ENCODE assay signal across 10 cellular contexts in the genomic region with DNA sequence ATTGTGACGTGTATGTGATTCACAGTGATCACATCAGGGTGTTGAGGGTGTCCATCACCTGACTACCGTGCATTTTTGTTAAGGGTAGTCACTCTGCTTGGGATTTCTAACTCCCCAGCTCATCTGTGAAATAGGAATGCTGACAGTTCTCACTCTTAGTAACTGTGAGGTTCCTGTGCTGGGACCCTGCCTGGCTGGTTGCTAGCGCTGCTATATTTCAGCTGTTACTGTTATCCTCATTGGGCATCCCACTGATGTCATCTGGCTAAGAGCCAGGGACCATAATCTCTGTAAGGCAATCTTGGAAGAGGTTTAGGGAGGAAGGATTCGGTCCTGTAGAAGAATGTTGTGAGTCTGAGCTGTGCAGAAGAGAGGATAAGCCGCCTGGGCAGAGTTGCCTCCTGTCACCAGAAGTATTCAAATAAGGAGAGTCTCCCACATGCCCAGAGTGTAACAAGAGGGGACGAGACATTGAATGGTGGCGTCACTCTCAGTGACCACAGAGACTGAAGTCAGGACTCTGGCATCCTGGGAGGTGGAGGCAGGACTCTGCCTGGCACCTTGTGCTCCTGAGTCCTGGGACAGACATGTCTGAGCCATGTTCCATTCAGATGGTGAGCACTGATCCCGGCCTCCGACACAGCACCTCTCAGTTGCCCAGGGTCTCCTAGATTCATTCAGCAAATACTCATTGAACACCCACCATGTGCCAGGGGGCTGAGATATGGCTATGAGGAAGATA. TPM values are rescaled to one million over a fixed set of nuclear protein-coding genes. Genes with fewer than 3 reads are reported as not detected.
DNase-seq lines count a peak whose midpoint lies in the region; ATAC-seq, FAIRE-seq and TF ChIP-seq lines count a peak whose summit lies in the region.
"Had no signal": no experiment of that assay in that cellular context is flagged by ENCODE, and none has a peak within 500 bp of the region (broad histone marks: within the 10 kb centered on the region; RNA-seq: fewer than 3 reads in every experiment).

No MANE protein-coding gene starts in this region.

- H3K4me2 ChIP-seq in A549, result no peak overlapping the region
- H3K4me2 ChIP-seq in mesenchymal stem cell (ENCODE audit: low read length, poor library complexity, severe bottlenecking), result no peak overlapping the region
- H3K4me2 ChIP-seq: BLaER1 treated with 17β-estradiol and CSF1 and Interleukin-3, amounts not matched to agents 10 nM and 100 nM had no signal

- no peak overlapping the region for H2BK120ac ChIP-seq in mesenchymal stem cell (ENCODE audit: low read depth, low read length)

- TF ChIP-seq POLR2A in A549 (IDR thresholded peaks at IDR 0.05; ENCODE audit: low read length), result no peak

- H3K27ac ChIP-seq in A549, result no peak overlapping the region; a peak in 1 of 6 replicates
- no peak overlapping the region for H3K27ac ChIP-seq in brain microvascular endothelial cell
- no peak overlapping the region for H3K27ac ChIP-seq in mesenchymal stem cell (ENCODE audit: low read length, poor library complexity, severe bottlenecking)
- H3K27ac ChIP-seq: BLaER1 treated with 17β-estradiol and CSF1 and Interleukin-3, amounts not matched to agents 10 nM and 100 nM had no signal

- no peak overlapping the region for H2BK12ac ChIP-seq in mesenchymal stem cell (ENCODE audit: low read length in 2 of 2)

- H3K14ac ChIP-seq in mesenchymal stem cell (ENCODE audit: low read length in 2 of 2), result no peak overlapping the region

- H3K27me3 ChIP-seq in brain microvascular endothelial cell (replicated peaks), result no peaks in the 10 kb centered on the region
- H3K27me3 ChIP-seq in mesenchymal stem cell (ENCODE audit: control insufficient read depth in 1 of 2, insufficient read depth in 1 of 2, low read length in 2 of 2), result peaks cover 0 to 1% of the 10 kb centered on the region in 2 experiments
- H3K27me3 ChIP-seq: BLaER1 treated with 17β-estradiol and CSF1 and Interleukin-3, amounts not matched to agents 10 nM and 100 nM had no signal

- no peak overlapping the region for H3K4ac ChIP-seq in mesenchymal stem cell (ENCODE audit: low read depth in 1 of 2, low read length in 2 of 2)

- H3K4me3 ChIP-seq in A549 (no peak overlapping the region), brain microvascular endothelial cell (ENCODE audit: low read depth, low read length) (no peak overlapping the region), mesenchymal stem cell (ENCODE audit: insufficient read depth in 1 of 2, low read depth in 1 of 2, low read length in 2 of 2) (no peak overlapping the region)
- H3K4me3 ChIP-seq: BLaER1 treated with 17β-estradiol and CSF1 and Interleukin-3, amounts not matched to agents 10 nM and 100 nM had no signal

- in situ Hi-C loops in brain microvascular endothelial cell (cut with HindIII; ENCODE audit: low pct_ligation_motif_present, low sequenced_read_pairs), result no loop called here

- no peaks in the 10 kb centered on the region for H3K79me1 ChIP-seq in mesenchymal stem cell (replicated peaks; ENCODE audit: low read length, poor library complexity, severe bottlenecking)

- H2BK5ac ChIP-seq in mesenchymal stem cell (ENCODE audit: low read depth, low read length, poor library complexity, severe bottlenecking), result no peak overlapping the region

- H4K8ac ChIP-seq in mesenchymal stem cell (ENCODE audit: low read length), result no peak overlapping the region

- no peaks in the 10 kb centered on the region for H3K36me3 ChIP-seq in brain microvascular endothelial cell (replicated peaks)
- peaks cover 0 to 17% of the 10 kb centered on the region in 2 experiments for H3K36me3 ChIP-seq in mesenchymal stem cell (ENCODE audit: control insufficient read depth in 1 of 2, insufficient read depth in 2 of 2, low read depth in 1 of 2, low read length in 2 of 2)
- H3K36me3 ChIP-seq: BLaER1 treated with 17β-estradiol and CSF1 and Interleukin-3, amounts not matched to agents 10 nM and 100 nM had no signal

- H3K18ac ChIP-seq in mesenchymal stem cell (ENCODE audit: low read depth in 1 of 2, low read length in 2 of 2), result no peak overlapping the region

- H4K91ac ChIP-seq in mesenchymal stem cell (ENCODE audit: low read length), result no peak overlapping the region

- no peak for TF ChIP-seq CTCF in A549 (IDR thresholded peaks at IDR 0.05)
- no peak for TF ChIP-seq CTCF in brain microvascular endothelial cell (IDR thresholded peaks at IDR 0.05; ENCODE audit: low read depth, low read length, missing control alignments)

- H2AFZ ChIP-seq in mesenchymal stem cell (ENCODE audit: low read depth, low read length), result no peak overlapping the region

- H3K9me3 ChIP-seq in A549 (no peaks in the 10 kb centered on the region), mesenchymal stem cell (ENCODE audit: control insufficient read depth, low read length) (no peaks in the 10 kb centered on the region)
- H3K9me3 ChIP-seq: BLaER1 treated with 17β-estradiol and CSF1 and Interleukin-3, amounts not matched to agents 10 nM and 100 nM had no signal

- no peak for FAIRE-seq in A549 (lab: Jason Lieb, UNC)
- FAIRE-seq in HTR-8/SVneo (lab: Jason Lieb, UNC), result peak; percentile 42
- FAIRE-seq: endometrium had no signal

- TF ChIP-seq RAD21 in A549 (conservative IDR thresholded peaks at IDR 0.05 in 1 of 2, IDR thresholded peaks at IDR 0.05 in 1 of 2), result no peak

- CTCF ChIA-PET in A549 (lab: Yijun Ruan, JAX), result interaction anchor here (1.0 to 2.6 kb wide), 3 partner anchors 101 to 107 kb away, joined by 5 to 9 read pairs (median 6); no protein-coding TSS in a partner anchor

- peaks cover 14% of the 10 kb centered on the region; the same call in 1 of the 3 replicates for H3K4me1 ChIP-seq in A549
- H3K4me1 ChIP-seq in mesenchymal stem cell (ENCODE audit: control insufficient read depth, insufficient read depth, low read depth, low read length), result peaks cover 24% of the 10 kb centered on the region

- ATAC-seq in A549 (peak; percentile 48 to 80), HG03045 (IDR thresholded peaks at IDR 0.05; ENCODE audit: unreplicated experiment) (no peak), HG02973 (IDR thresholded peaks at IDR 0.05; ENCODE audit: unreplicated experiment) (no peak)

- H2AK5ac ChIP-seq in mesenchymal stem cell (ENCODE audit: low read length, severe bottlenecking), result no peak overlapping the region

- 64% methylated on average over 9 of the region's 9 CpGs for WGBS in A549 (ENCODE audit: missing lambda C conversion rate)
- WGBS in mesenchymal stem cell, result 68% methylated on average over 7 of the region's 9 CpGs

- DNase-seq in A549 (ENCODE audit: low read depth in 1 of 2, low spot score in 1 of 2) (peak; percentile 20 to 39), HTR-8/SVneo (ENCODE audit: insufficient read length, low spot score) (peak; percentile 70), brain microvascular endothelial cell (peak; percentile 83), mesenchymal stem cell (peak; percentile 21), HCEC 1CT (no peak), putamen (ENCODE audit: low spot score) (no peak)

- peak overlapping the region; percentile 63 for H3K9ac ChIP-seq in mesenchymal stem cell (ENCODE audit: low read length)
- H3K9ac ChIP-seq: BLaER1 treated with 17β-estradiol and CSF1 and Interleukin-3, amounts not matched to agents 10 nM and 100 nM had no signal

- POLR2A ChIA-PET in A549 (lab: Yijun Ruan, JAX), result no interaction called here

- TF ChIP-seq EP300 in A549 (IDR thresholded peaks at IDR 0.05), result no peak

- H3K23ac ChIP-seq in mesenchymal stem cell (ENCODE audit: low read length in 2 of 2), result no peak overlapping the region

- no peak overlapping the region for H2BK15ac ChIP-seq in mesenchymal stem cell (ENCODE audit: low read depth, poor library complexity, severe bottlenecking)

TF ChIP-seq in A549, 52 proteins besides CTCF, POLR2A, EP300 and RAD21:
- TF ChIP-seq KDM5A (IDR thresholded peaks at IDR 0.05) (no peak), MAZ (IDR thresholded peaks at IDR 0.05; ENCODE audit: borderline replicate concordance, low read depth, low read length) (no peak), JUNB (IDR thresholded peaks at IDR 0.05) (0 out of 2 replicates have a peak, but pooled peaks have one; percentile 19), POLR2AphosphoS2 (conservative IDR thresholded peaks at IDR 0.05; ENCODE audit: low read length) (no peak), HDAC2 (IDR thresholded peaks at IDR 0.05) (no peak), ESRRA (IDR thresholded peaks at IDR 0.05; ENCODE audit: borderline replicate concordance, low read length) (no peak), ZNF302 (CRISPR knock-in tag; IDR thresholded peaks at IDR 0.05) (no peak), MAFK (IDR thresholded peaks at IDR 0.05; ENCODE audit: partially characterized antibody) (no peak)

RNA-seq across cellular contexts. Expression of gene FBLN2, which starts 52.2 kb away (rescaled TPM):
- polyA plus RNA-seq in A549 (2011; rRNA removed) (1.1 and 1.3 TPM in 2 replicates), A549 (2017; fragmentation: RNase III; extraction: RNeasy Plus Mini Kit Qiagen cat#74134 plus additional on column Dnase treatment) (1.6 to 2.7 TPM (median 2.6 TPM) in 3 replicates)
- polyA plus RNA-seq in A549 (2012; cell fraction: cytosol; rRNA removed), result 1.7 and 2.7 TPM in 2 replicates
- polyA plus RNA-seq in A549 (2012; cell fraction: nucleus; rRNA removed), result 5.7 and 7.7 TPM in 2 replicates
- polyA minus RNA-seq in A549 (2011; rRNA and poly(A)+ RNA removed), result 0.74 and 1.2 TPM in 2 replicates
- 39.0 TPM for polyA plus RNA-seq in mesenchymal stem cell (2013, experiment 1 of 2)
- 37.8 TPM for polyA plus RNA-seq in mesenchymal stem cell (2013, experiment 2 of 2)

Comparison
In these comparisons a context has a peak if more than half of its experiments do, and no peak if none do; other contexts are left out.
1. ATAC-seq: peak in A549 (2 of 2); none in HG03045 (single experiment) and HG02973 (single experiment).
2. DNase-seq: peak in A549 (2 of 2), HTR-8/SVneo (single experiment), brain microvascular endothelial cell (single experiment) and mesenchymal stem cell (single experiment); none in HCEC 1CT (single experiment) and putamen (single experiment).